Comparison of ENCODE assay signal across 1 cellular context in genomic region chr7:43729214-43729923, GRCh38.
TF ChIP-seq lines count a peak whose summit lies in the region.

COA1 (minus strand) TSS chr7:43729523; CDS start chr7:43648614, 80,909 bp downstream.

TF ChIP-seq in HepG2, 621 proteins besides CTCF, POLR2A, EP300 and RAD21 (continued from another document and continues in another):
- TF ChIP-seq MAX (IDR thresholded peaks at IDR 0.05): peak; percentile 79; the same call in 1 of the 2 replicates
- TF ChIP-seq ZNF3 (CRISPR knock-in tag; IDR thresholded peaks at IDR 0.05): no peak
- TF ChIP-seq TP53 (CRISPR knock-in tag; conservative IDR thresholded peaks at IDR 0.05): peak; percentile 48; the same call in 1 of the 2 replicates
- TF ChIP-seq CENPX (CRISPR knock-in tag; IDR thresholded peaks at IDR 0.05): no peak
- peak; percentile 99 for TF ChIP-seq GABPB1 (CRISPR knock-in tag; IDR thresholded peaks at IDR 0.05)
- no peak for TF ChIP-seq ZBTB33 (CRISPR knock-in tag; IDR thresholded peaks at IDR 0.05)
- peak; percentile 79; the same call in 1 of the 2 replicates for TF ChIP-seq HOXA5 (CRISPR knock-in tag; IDR thresholded peaks at IDR 0.05)
- TF ChIP-seq PHB2 (IDR thresholded peaks at IDR 0.05; ENCODE audit: partially characterized antibody): no peak
- TF ChIP-seq MNT (IDR thresholded peaks at IDR 0.05): no peak
- TF ChIP-seq ZNF124 (CRISPR knock-in tag; IDR thresholded peaks at IDR 0.05): peak; percentile 89
- TF ChIP-seq THAP8 (CRISPR knock-in tag; IDR thresholded peaks at IDR 0.05; ENCODE audit: borderline replicate concordance): no peak
- TF ChIP-seq GPBP1L1 (CRISPR knock-in tag; IDR thresholded peaks at IDR 0.05): no peak
- TF ChIP-seq ZFP82 (CRISPR knock-in tag; IDR thresholded peaks at IDR 0.05; ENCODE audit: borderline replicate concordance): peak; percentile 94
- TF ChIP-seq STAT6 (CRISPR knock-in tag; IDR thresholded peaks at IDR 0.05; ENCODE audit: borderline replicate concordance): peak; percentile 38; the same call in 1 of the 2 replicates
- TF ChIP-seq HNRNPUL1 (IDR thresholded peaks at IDR 0.05; ENCODE audit: low read depth, low read length): no peak
- no peak for TF ChIP-seq NR3C1 (CRISPR knock-in tag; IDR thresholded peaks at IDR 0.05)
- TF ChIP-seq ZNF775 (CRISPR knock-in tag; IDR thresholded peaks at IDR 0.05; ENCODE audit: borderline replicate concordance): no peak
- 0 out of 2 replicates have a peak, but pooled peaks have one; percentile 28 for TF ChIP-seq ELF3 (CRISPR knock-in tag; IDR thresholded peaks at IDR 0.05)
- no peak for TF ChIP-seq TRAFD1 (CRISPR knock-in tag; IDR thresholded peaks at IDR 0.05; ENCODE audit: borderline replicate concordance)
- peak; percentile 84 for TF ChIP-seq HDAC1 (CRISPR knock-in tag; IDR thresholded peaks at IDR 0.05)
- TF ChIP-seq FOXO1 (CRISPR knock-in tag; IDR thresholded peaks at IDR 0.05): no peak
- TF ChIP-seq TGIF2 (CRISPR knock-in tag; IDR thresholded peaks at IDR 0.05): peak; percentile 62; the same call in 1 of the 2 replicates
- peak; percentile 17; the same call in 1 of the 2 replicates for TF ChIP-seq KDM3A (CRISPR knock-in tag; IDR thresholded peaks at IDR 0.05; ENCODE audit: low read depth)
- TF ChIP-seq ZMAT5 (CRISPR knock-in tag; IDR thresholded peaks at IDR 0.05; ENCODE audit: borderline replicate concordance, low read depth): no peak
- TF ChIP-seq ERF (CRISPR knock-in tag; IDR thresholded peaks at IDR 0.05): peak; percentile 54; the same call in 1 of the 2 replicates
- no peak; the same call in 1 of the 2 replicates for TF ChIP-seq E2F2 (CRISPR knock-in tag; IDR thresholded peaks at IDR 0.05; ENCODE audit: borderline replicate concordance)
- 0 out of 2 replicates have a peak, but pooled peaks have one; percentile 63 for TF ChIP-seq ZNF230 (CRISPR knock-in tag; IDR thresholded peaks at IDR 0.05)
- TF ChIP-seq ZNF160 (CRISPR knock-in tag; IDR thresholded peaks at IDR 0.05): no peak; the same call in 1 of the 2 replicates
- no peak for TF ChIP-seq ZNF468 (CRISPR knock-in tag; IDR thresholded peaks at IDR 0.05)
- TF ChIP-seq ZFP37 (CRISPR knock-in tag; IDR thresholded peaks at IDR 0.05; ENCODE audit: borderline replicate concordance): 0 out of 2 replicates have a peak, but pooled peaks have one; percentile 51
- TF ChIP-seq ZBTB2 (CRISPR knock-in tag; IDR thresholded peaks at IDR 0.05; ENCODE audit: low read depth): peak; percentile 70
- peak; percentile 21; the same call in 1 of the 2 replicates for TF ChIP-seq ZNF841 (CRISPR knock-in tag; IDR thresholded peaks at IDR 0.05; ENCODE audit: borderline replicate concordance)
- no peak for TF ChIP-seq CEBPZ (IDR thresholded peaks at IDR 0.05; ENCODE audit: low read length)
- no peak for TF ChIP-seq ZBTB7B (CRISPR knock-in tag; IDR thresholded peaks at IDR 0.05)
- TF ChIP-seq ZSCAN25 (CRISPR knock-in tag; IDR thresholded peaks at IDR 0.05): peak; percentile 53
- TF ChIP-seq ZNF253 (CRISPR knock-in tag; IDR thresholded peaks at IDR 0.05; ENCODE audit: borderline replicate concordance): no peak
- TF ChIP-seq ZBTB39 (CRISPR knock-in tag; IDR thresholded peaks at IDR 0.05): no peak
- TF ChIP-seq BCL3 (CRISPR knock-in tag; IDR thresholded peaks at IDR 0.05): peak; percentile 79; the same call in 1 of the 2 replicates
